Comparison of ENCODE assay signal across 1 cellular context in the genomic region with DNA sequence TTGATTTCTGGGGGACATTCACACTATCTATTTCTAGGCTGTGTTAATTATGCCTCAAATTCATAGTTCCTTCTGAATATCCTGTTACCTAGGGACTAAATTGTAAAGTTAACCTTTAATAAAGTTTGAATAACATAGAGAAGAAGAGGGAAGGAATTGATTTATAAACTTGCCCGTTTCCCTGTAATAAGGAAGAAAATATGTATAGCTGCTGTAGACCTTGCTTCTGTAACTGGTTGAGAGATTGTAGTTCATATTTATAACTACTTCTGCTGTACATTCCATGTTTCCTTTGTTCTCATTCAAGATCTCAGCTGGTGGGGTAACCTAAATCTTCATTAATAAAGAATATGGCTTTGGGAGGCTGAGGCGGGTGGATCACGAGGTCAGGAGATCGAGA.
TF ChIP-seq lines count a peak whose summit lies in the region.

No MANE protein-coding gene starts in this region.

TF ChIP-seq in HepG2, 621 proteins besides CTCF, POLR2A, EP300 and RAD21:
- TF ChIP-seq NRL (CRISPR knock-in tag; IDR thresholded peaks at IDR 0.05; ENCODE audit: borderline replicate concordance) (no peak), KMT2B (CRISPR knock-in tag; IDR thresholded peaks at IDR 0.05) (no peak), ZNF484 (CRISPR knock-in tag; IDR thresholded peaks at IDR 0.05; ENCODE audit: borderline replicate concordance, low read depth) (no peak), IKZF1 (IDR thresholded peaks at IDR 0.05) (no peak)
- TF ChIP-seq, protein P1, sequence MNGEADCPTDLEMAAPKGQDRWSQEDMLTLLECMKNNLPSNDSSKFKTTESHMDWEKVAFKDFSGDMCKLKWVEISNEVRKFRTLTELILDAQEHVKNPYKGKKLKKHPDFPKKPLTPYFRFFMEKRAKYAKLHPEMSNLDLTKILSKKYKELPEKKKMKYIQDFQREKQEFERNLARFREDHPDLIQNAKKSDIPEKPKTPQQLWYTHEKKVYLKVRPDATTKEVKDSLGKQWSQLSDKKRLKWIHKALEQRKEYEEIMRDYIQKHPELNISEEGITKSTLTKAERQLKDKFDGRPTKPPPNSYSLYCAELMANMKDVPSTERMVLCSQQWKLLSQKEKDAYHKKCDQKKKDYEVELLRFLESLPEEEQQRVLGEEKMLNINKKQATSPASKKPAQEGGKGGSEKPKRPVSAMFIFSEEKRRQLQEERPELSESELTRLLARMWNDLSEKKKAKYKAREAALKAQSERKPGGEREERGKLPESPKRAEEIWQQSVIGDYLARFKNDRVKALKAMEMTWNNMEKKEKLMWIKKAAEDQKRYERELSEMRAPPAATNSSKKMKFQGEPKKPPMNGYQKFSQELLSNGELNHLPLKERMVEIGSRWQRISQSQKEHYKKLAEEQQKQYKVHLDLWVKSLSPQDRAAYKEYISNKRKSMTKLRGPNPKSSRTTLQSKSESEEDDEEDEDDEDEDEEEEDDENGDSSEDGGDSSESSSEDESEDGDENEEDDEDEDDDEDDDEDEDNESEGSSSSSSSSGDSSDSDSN (CRISPR knock-in tag; IDR thresholded peaks at IDR 0.05), result no peak
